In genomic region chr4:150123982-150124670, GRCh38 we compare ENCODE assay signal across 3 cellular contexts.
TF ChIP-seq lines count a peak whose summit lies in the region.

No MANE protein-coding gene starts in this region.

TF ChIP-seq in A549, 52 proteins besides CTCF, POLR2A, EP300 and RAD21:
- TF ChIP-seq HES2 (IDR thresholded peaks at IDR 0.05) (no peak), EHF (CRISPR knock-in tag; IDR thresholded peaks at IDR 0.05) (no peak), JUN (IDR thresholded peaks at IDR 0.05) (no peak), NPAS2 (CRISPR knock-in tag; IDR thresholded peaks at IDR 0.05; ENCODE audit: borderline replicate concordance) (no peak), HOXA7 (CRISPR knock-in tag; IDR thresholded peaks at IDR 0.05) (no peak), TP53 (CRISPR knock-in tag; IDR thresholded peaks at IDR 0.05) (no peak), HOXB5 (CRISPR knock-in tag; IDR thresholded peaks at IDR 0.05) (no peak), RARB (CRISPR knock-in tag; IDR thresholded peaks at IDR 0.05) (no peak), RFX5 (IDR thresholded peaks at IDR 0.05) (no peak), E2F6 (IDR thresholded peaks at IDR 0.05; ENCODE audit: borderline replicate concordance, low read depth) (no peak), HEYL (CRISPR knock-in tag; IDR thresholded peaks at IDR 0.05) (no peak)

TF ChIP-seq in HEK293T, 16 proteins besides CTCF, POLR2A, EP300 and RAD21:
- TF ChIP-seq FOXK2 (IDR thresholded peaks at IDR 0.05) = no peak
- peak; percentile 58; the same call in 1 of the 2 replicates for TF ChIP-seq PKNOX1 (IDR thresholded peaks at IDR 0.05)

TF ChIP-seq in GM12878, 131 proteins besides CTCF, POLR2A, EP300 and RAD21:
- TF ChIP-seq MAX (IDR thresholded peaks at IDR 0.05; ENCODE audit: low read depth, low read length) (no peak), RUNX3 (IDR thresholded peaks at IDR 0.05; ENCODE audit: low read length) (peak; percentile 38)
